ENCODE assay signal across 7 cellular contexts in genomic region chr9:34349324-34349723, GRCh38. TPM values are rescaled to one million over a fixed set of nuclear protein-coding genes. Genes with fewer than 3 reads are reported as not detected.
"Had no signal": no experiment of that assay in that cellular context is flagged by ENCODE, and none has a peak within 500 bp of the region (broad histone marks: within the 10 kb centered on the region; RNA-seq: fewer than 3 reads in every experiment).

No MANE protein-coding gene starts in this region.

- H3K4me3 ChIP-seq: K562 had no signal

- H3K4me3 Mint-ChIP-seq: IgD-negative memory B cell had no signal

- H3K27me3 Mint-ChIP-seq: IgD-negative memory B cell had no signal

- DNase-seq: IMR-90, KBM-7, KG1 had no signal

- H3K4me1 Mint-ChIP-seq: IgD-negative memory B cell had no signal

- FAIRE-seq: HTR-8/SVneo, K562 had no signal

- ATAC-seq: K562 had no signal

- H3K9me3 Mint-ChIP-seq: IgD-negative memory B cell had no signal

- H3K27ac ChIP-seq: HL-60 had no signal

- H3K27ac Mint-ChIP-seq: IgD-negative memory B cell had no signal

RNA-seq across cellular contexts. Expression of gene KIF24, which starts 20.3 kb away (rescaled TPM):
- polyA plus RNA-seq: IgD-negative memory B cell had no signal
